ENCODE assay signal across 1 cellular context in genomic region chr14:23413681-23414080, GRCh38.
TF ChIP-seq lines count a peak whose summit lies in the region.

No MANE protein-coding gene starts in this region.

TF ChIP-seq in IMR-90, 13 proteins besides CTCF, POLR2A, EP300 and RAD21:
- TF ChIP-seq USF2 (IDR thresholded peaks at IDR 0.05; ENCODE audit: low read depth, low read length) (no peak), NFE2L2 (IDR thresholded peaks at IDR 0.05; ENCODE audit: low read depth, low read length) (no peak), CHD1 (IDR thresholded peaks at IDR 0.05; ENCODE audit: low read depth, low read length) (no peak), RCOR1 (IDR thresholded peaks at IDR 0.05; ENCODE audit: insufficient replicate concordance, low read length) (no peak), FOS (IDR thresholded peaks at IDR 0.05; ENCODE audit: low read depth, low read length) (no peak), ELK1 (IDR thresholded peaks at IDR 0.05; ENCODE audit: borderline replicate concordance, low read depth, low read length) (no peak), MAZ (IDR thresholded peaks at IDR 0.05; ENCODE audit: borderline replicate concordance, low read depth, low read length) (no peak), BHLHE40 (IDR thresholded peaks at IDR 0.05; ENCODE audit: low read depth, low read length) (no peak), CEBPB (IDR thresholded peaks at IDR 0.05; ENCODE audit: low read depth, low read length) (no peak), MXI1 (IDR thresholded peaks at IDR 0.05; ENCODE audit: borderline replicate concordance, low read depth, low read length) (no peak), RFX5 (IDR thresholded peaks at IDR 0.05; ENCODE audit: low read depth, low read length) (no peak), SMC3 (IDR thresholded peaks at IDR 0.05; ENCODE audit: low read depth, low read length) (no peak), MAFK (IDR thresholded peaks at IDR 0.05; ENCODE audit: low read depth, low read length) (no peak)
